7 cellular contexts compared by ENCODE assay signal in the genomic region with DNA sequence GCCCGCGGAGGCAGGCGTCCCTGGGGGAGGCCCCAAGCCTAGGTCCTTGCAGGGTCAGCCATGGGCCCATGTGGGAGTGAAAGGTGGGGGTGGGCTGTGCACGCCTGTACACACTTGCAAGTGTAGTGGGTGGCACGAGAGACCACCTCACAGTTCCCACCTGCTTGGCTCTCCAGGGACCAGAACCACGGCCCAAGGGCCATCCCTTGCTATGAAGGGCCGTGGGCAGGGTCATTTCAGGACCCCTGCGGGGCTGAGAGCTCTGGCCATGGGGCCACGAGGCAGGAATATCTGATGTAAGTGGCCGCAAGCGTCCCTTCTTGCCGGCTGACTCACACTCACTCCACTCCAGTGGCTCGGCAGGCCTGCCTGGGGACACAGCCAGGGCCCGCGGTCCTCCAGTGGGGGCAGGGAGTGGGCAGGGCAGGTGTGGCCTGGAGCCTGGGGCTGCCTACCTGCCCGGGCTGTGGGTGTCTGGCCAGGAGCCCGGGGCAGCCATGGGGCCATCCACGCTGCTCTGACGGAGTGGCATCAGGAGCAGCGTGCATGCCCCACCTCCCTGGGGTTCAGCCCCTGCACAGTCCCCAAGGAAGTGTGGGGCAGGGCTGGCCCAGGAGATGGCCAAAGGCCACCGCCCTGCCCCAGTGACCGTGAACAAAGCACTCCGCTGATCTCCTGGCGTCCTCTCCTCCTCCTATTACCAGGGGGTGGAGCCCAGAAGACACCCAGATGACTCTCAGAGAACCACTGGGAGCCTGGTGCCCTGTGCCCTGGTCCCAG. TPM values are rescaled to one million over a fixed set of nuclear protein-coding genes. Genes with fewer than 3 reads are reported as not detected.
DNase-seq lines count a peak whose midpoint lies in the region; ATAC-seq and TF ChIP-seq lines count a peak whose summit lies in the region.

No MANE protein-coding gene starts in this region.

- no peaks in the 10 kb centered on the region for H4K20me1 ChIP-seq in OCI-LY1 (ENCODE audit: insufficient read depth, low read length)

- H3K27me3 ChIP-seq in OCI-LY1 (ENCODE audit: insufficient read depth, low read length) (no peaks in the 10 kb centered on the region), liver (ENCODE audit: control insufficient read depth in 4 of 4, insufficient read depth in 4 of 4, low read length in 3 of 4) (no peaks in the 10 kb centered on the region)

- H3K4me3 ChIP-seq in OCI-LY1 (ENCODE audit: low read depth, low read length, poor library complexity, severe bottlenecking): peak overlapping the region; percentile 76
- peak overlapping the region in 1 of 3 donors; percentile 7 for H3K4me3 ChIP-seq in liver (ENCODE audit: low read depth in 1 of 3, low read length in 3 of 3)

- no peak for ATAC-seq in HG03469 (IDR thresholded peaks at IDR 0.05; ENCODE audit: unreplicated experiment)

- DNase-seq in H4 (ENCODE audit: low spot score) (peak; percentile 77), caudate nucleus (lab: John Stamatoyannopoulos, UW) (peak in 30 of 61 donors; percentile 17 to 79 (median 42)), HuH-7.5 (ENCODE audit: low spot score) (no peak)

- H3K79me2 ChIP-seq in OCI-LY1 (ENCODE audit: insufficient read depth, low read length): no peaks in the 10 kb centered on the region

- TF ChIP-seq CTCF in OCI-LY1 (IDR thresholded peaks at IDR 0.05; ENCODE audit: low read length) (no peak), liver (IDR thresholded peaks at IDR 0.05; ENCODE audit: low read depth, low read length, missing input control) (no peak)

- H3K9me3 ChIP-seq in OCI-LY1 (ENCODE audit: low read length) (no peaks in the 10 kb centered on the region), liver (ENCODE audit: control insufficient read depth in 4 of 4, low read length in 3 of 4) (no peaks in the 10 kb centered on the region)

- H3K27ac ChIP-seq in OCI-LY1 (ENCODE audit: low read depth, low read length, poor library complexity, severe bottlenecking) (peak overlapping the region; percentile 83), caudate nucleus (ENCODE audit: low read depth, low read length) (peak overlapping the region; percentile 99), liver (ENCODE audit: low read depth in 1 of 2, low read length in 2 of 2) (peak overlapping the region; percentile 89 to 99), temporal lobe (ENCODE audit: low read depth, low read length) (peak overlapping the region; percentile 99)

- H3K36me3 ChIP-seq in OCI-LY1 (ENCODE audit: insufficient read depth, low read length): no peaks in the 10 kb centered on the region
- no peaks in the 10 kb centered on the region for H3K36me3 ChIP-seq in liver (ENCODE audit: control insufficient read depth in 4 of 4, insufficient read depth in 3 of 4, low read depth in 1 of 4, low read length in 3 of 4)

- peak in 1 of 2 donors; percentile 58 for TF ChIP-seq RAD21 in liver (IDR thresholded peaks at IDR 0.05)

- no peaks in the 10 kb centered on the region for H3K9me2 ChIP-seq in OCI-LY1 (ENCODE audit: low read depth, low read length)

- peak overlapping the region; percentile 33; the same call in 1 of the 2 replicates for H3K9ac ChIP-seq in OCI-LY1 (ENCODE audit: low read length)
- peak overlapping the region; percentile 86 to 87 for H3K9ac ChIP-seq in liver (ENCODE audit: low read depth in 1 of 2, low read length in 2 of 2)

- 28% methylated on average over 24 of the region's 24 CpGs for WGBS in liver

- H3K4me1 ChIP-seq in OCI-LY1 (ENCODE audit: insufficient read depth, low read length, severe bottlenecking): peaks cover 61% of the 10 kb centered on the region
- H3K4me1 ChIP-seq in liver (ENCODE audit: control insufficient read depth in 4 of 4, insufficient read depth in 4 of 4, low read length in 3 of 4): peaks cover 11 to 41% (median 24%) of the 10 kb centered on the region in 4 donors

- no peak overlapping the region for H2AFZ ChIP-seq in OCI-LY1 (ENCODE audit: low read length)

- H3F3A ChIP-seq in OCI-LY1 (ENCODE audit: insufficient read depth, low read length): no peaks in the 10 kb centered on the region

- H3K4me2 ChIP-seq in OCI-LY1 (ENCODE audit: low read length): peak overlapping the region; percentile 65

TF ChIP-seq in liver, 16 proteins besides CTCF, POLR2A, EP300 and RAD21:
- TF ChIP-seq, protein P1, sequence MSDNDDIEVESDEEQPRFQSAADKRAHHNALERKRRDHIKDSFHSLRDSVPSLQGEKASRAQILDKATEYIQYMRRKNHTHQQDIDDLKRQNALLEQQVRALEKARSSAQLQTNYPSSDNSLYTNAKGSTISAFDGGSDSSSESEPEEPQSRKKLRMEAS (IDR thresholded peaks at IDR 0.05): peak; percentile 91
- peak; percentile 70 for TF ChIP-seq REST (IDR thresholded peaks at IDR 0.05)
- TF ChIP-seq SP1 (IDR thresholded peaks at IDR 0.05): peak; percentile 94
- peak in 1 of 2 donors; percentile 49 for TF ChIP-seq EGR1 (IDR thresholded peaks at IDR 0.05; ENCODE audit: low read depth in 2 of 2)
- peak; percentile 53 for TF ChIP-seq FOXA1 (IDR thresholded peaks at IDR 0.05)
- TF ChIP-seq GABPA (IDR thresholded peaks at IDR 0.05 in 1 of 2, conservative IDR thresholded peaks at IDR 0.05 in 1 of 2): peak in 1 of 2 donors; percentile 55
- TF ChIP-seq FOXA2 (IDR thresholded peaks at IDR 0.05): peak; percentile 54
- TF ChIP-seq YY1 (IDR thresholded peaks at IDR 0.05): peak; percentile 92
- peak; percentile 90 to 95 for TF ChIP-seq HNF4A (conservative IDR thresholded peaks at IDR 0.05)
- TF ChIP-seq NR2F2 (IDR thresholded peaks at IDR 0.05): peak; percentile 62
- TF ChIP-seq ZBTB33 (IDR thresholded peaks at IDR 0.05): peak; percentile 54
- peak; percentile 41 for TF ChIP-seq TAF1 (conservative IDR thresholded peaks at IDR 0.05)
- peak in 1 of 2 donors; percentile 61 for TF ChIP-seq JUND (IDR thresholded peaks at IDR 0.05)
- TF ChIP-seq HNF4G (IDR thresholded peaks at IDR 0.05): peak; percentile 12
- TF ChIP-seq RXRA (IDR thresholded peaks at IDR 0.05): peak; percentile 95 to 96
- TF ChIP-seq ATF3 (IDR thresholded peaks at IDR 0.05): peak; percentile 13

RNA-seq across cellular contexts. Expression of gene MKNK2, which starts 8.6 kb away (rescaled TPM):
- 33.9 and 49.6 TPM in 2 replicates for total RNA-seq in H4 (2014; rRNA removed; shearing (Covaris generic))
- 100 to 1,000 TPM in 1 of 2 donors, 10 to 100 TPM in 1; 49.5 to 105 TPM for total RNA-seq in liver
- polyA plus RNA-seq in liver: 10 to 100 TPM; 24.7 to 43.3 TPM
- total RNA-seq in temporal lobe: 13.0 TPM

RNA-seq across cellular contexts. Expression of gene MOB3A, which starts 36.5 kb away (rescaled TPM):
- total RNA-seq in H4 (2014; rRNA removed; shearing (Covaris generic)): 3.8 and 9.0 TPM in 2 replicates
- total RNA-seq in liver: 1 to 10 TPM; 7.9 to 8.7 TPM
- polyA plus RNA-seq in liver: 1 to 10 TPM; 3.4 to 5.2 TPM
- total RNA-seq in temporal lobe: 13.0 TPM

RNA-seq across cellular contexts. Expression of gene IZUMO4, which starts 37.1 kb away (rescaled TPM):
- total RNA-seq in H4 (2014; rRNA removed; shearing (Covaris generic)): 1.3 and 4.2 TPM in 2 replicates
- total RNA-seq in liver: 1 to 10 TPM; 1.2 TPM
- polyA plus RNA-seq in liver: 1 to 10 TPM; 1.3 to 1.4 TPM
- 3.0 TPM for total RNA-seq in temporal lobe

RNA-seq across cellular contexts. Expression of gene BTBD2, which starts 44.1 kb away (rescaled TPM):
- 37.6 and 40.1 TPM in 2 replicates for total RNA-seq in H4 (2014; rRNA removed; shearing (Covaris generic))
- 10 to 100 TPM; 19.5 to 20.9 TPM for total RNA-seq in liver
- 10 to 100 TPM in 1 of 2 donors, 1 to 10 TPM in 1; 7.4 to 25.1 TPM for polyA plus RNA-seq in liver
- 56.5 TPM for total RNA-seq in temporal lobe
